Comparison of ENCODE assay signal across 9 cellular contexts in genomic region chr5:147453901-147454814, GRCh38. TPM values are rescaled to one million over a fixed set of nuclear protein-coding genes. Genes with fewer than 3 reads are reported as not detected.
DNase-seq lines count a peak whose midpoint lies in the region; ATAC-seq, FAIRE-seq and TF ChIP-seq lines count a peak whose summit lies in the region.
"Had no signal": no experiment of that assay in that cellular context is flagged by ENCODE, and none has a peak within 500 bp of the region (broad histone marks: within the 10 kb centered on the region; RNA-seq: fewer than 3 reads in every experiment).

No MANE protein-coding gene starts in this region.

- peak overlapping the region; percentile 85 for H3K4me3 Mint-ChIP-seq in activated B cell treated with CpG ODN at 0.5 μM for 24 hours

- no peaks in the 10 kb centered on the region for H3K9me3 Mint-ChIP-seq in activated B cell treated with CpG ODN at 0.5 μM for 24 hours

- H3K27ac Mint-ChIP-seq in activated B cell treated with CpG ODN at 0.5 μM for 24 hours: no peak overlapping the region

- H3K27me3 ChIP-seq in bronchial epithelial cell (ENCODE audit: control insufficient read depth, insufficient read depth, low read length): peaks cover 2% of the 10 kb centered on the region

- POLR2A ChIA-PET in activated B cell treated with CpG ODN at 0.5 μM for 24 hours (lab: Charles Lee): interaction anchor here (0.7 kb wide), 1 partner anchor 66 kb away, joined by 3 read pairs; no protein-coding TSS in a partner anchor

- no peak overlapping the region for H3K27ac ChIP-seq in 22Rv1

- no peak for FAIRE-seq in bronchial epithelial cell (lab: Jason Lieb, UNC)
- FAIRE-seq: G401.6 had no signal

- ATAC-seq in GM18517 (IDR thresholded peaks at IDR 0.05; ENCODE audit: unreplicated experiment): peak; percentile 76
- ATAC-seq in HG03060 (IDR thresholded peaks at IDR 0.05; ENCODE audit: low read depth, unreplicated experiment): peak; percentile 39
- ATAC-seq in activated B cell treated with CpG ODN at 0.5 μM for 24 hours (ENCODE audit: low read depth): peak; percentile 57

- intact Hi-C loops in activated B cell treated with CpG ODN at 0.5 μM for 24 hours (cut with micrococcal nuclease): loop anchor here (1.0 kb wide), 1 partner anchor 368 kb away; no protein-coding TSS in a partner anchor

- H3K36me3 ChIP-seq in bronchial epithelial cell (ENCODE audit: control insufficient read depth, insufficient read depth, low read length): no peaks in the 10 kb centered on the region

- H3K27me3 Mint-ChIP-seq in activated B cell treated with CpG ODN at 0.5 μM for 24 hours: peaks cover 54% of the 10 kb centered on the region

- peak overlapping the region; percentile 55 for H3K4me3 ChIP-seq in bronchial epithelial cell (ENCODE audit: low read depth, low read length)

- peaks cover 15% of the 10 kb centered on the region for H3K4me1 Mint-ChIP-seq in activated B cell treated with CpG ODN at 0.5 μM for 24 hours

- no peaks in the 10 kb centered on the region for H3K36me3 Mint-ChIP-seq in activated B cell treated with CpG ODN at 0.5 μM for 24 hours (ENCODE audit: low read depth)

- CTCF ChIA-PET in activated B cell treated with CpG ODN at 0.5 μM for 24 hours (lab: Charles Lee): interaction anchor here (0.7 to 1.7 kb wide), 2 partner anchors 127 to 368 kb away, joined by 3 to 5 read pairs; no protein-coding TSS in a partner anchor

- TF ChIP-seq CTCF in 22Rv1 (IDR thresholded peaks at IDR 0.05) (peak; percentile 96), activated B cell treated with CpG ODN at 0.5 μM for 24 hours (IDR thresholded peaks at IDR 0.05) (no peak), bronchial epithelial cell (IDR thresholded peaks at IDR 0.05; ENCODE audit: insufficient read depth, low read length, severe bottlenecking) (peak; percentile 88)

- peak; percentile 37 for DNase-seq in NCI-H2107 (lab: John Stamatoyannopoulos, UW)
- DNase-seq in activated B cell treated with CpG ODN at 0.5 μM for 24 hours: peak; percentile 55
- peak; percentile 66 for DNase-seq in bronchial epithelial cell (ENCODE audit: low read depth)
- DNase-seq in iris pigment epithelial cell (ENCODE audit: low read depth): peak; percentile 85
- peak; percentile 57 for DNase-seq in smooth muscle cell of the brain vasculature (ENCODE audit: low read depth, low spot score)

RNA-seq across cellular contexts. Expression of gene DPYSL3, which starts 55.7 kb away (rescaled TPM):
- total RNA-seq in activated B cell treated with CpG ODN at 0.5 μM for 24 hours: not detected in 2 replicates
- 1.6 and 3.7 TPM in 2 replicates for total RNA-seq in bronchial epithelial cell
